11 cellular contexts compared by ENCODE assay signal in genomic region chr2:64202206-64202864, GRCh38. TPM values are rescaled to one million over a fixed set of nuclear protein-coding genes. Genes with fewer than 3 reads are reported as not detected.
DNase-seq lines count a peak whose midpoint lies in the region; ATAC-seq, FAIRE-seq and TF ChIP-seq lines count a peak whose summit lies in the region.
"Had no signal": no experiment of that assay in that cellular context is flagged by ENCODE, and none has a peak within 500 bp of the region (broad histone marks: within the 10 kb centered on the region; RNA-seq: fewer than 3 reads in every experiment).

No MANE protein-coding gene starts in this region.

- no peak for TF ChIP-seq EP300 in A549 (IDR thresholded peaks at IDR 0.05)

- H3K27ac ChIP-seq in A549 (no peak overlapping the region), HEK293 (ENCODE audit: extremely low read depth, low read depth, low read length) (no peak overlapping the region)

- 45% methylated on average over 4 of the region's 4 CpGs for WGBS in A549 (ENCODE audit: missing lambda C conversion rate)

- ATAC-seq in A549 = peak; percentile 45 to 54; a peak in 3 of 6 replicates
- peak; percentile 87 for ATAC-seq in left colon

- H3K36me3 ChIP-seq in HEK293 (ENCODE audit: control insufficient read depth in 2 of 2, insufficient read depth in 1 of 2, low read length in 2 of 2) = no peaks in the 10 kb centered on the region
- H3K36me3 ChIP-seq: MG63, thoracic aorta had no signal

- no peak overlapping the region for H3K4me2 ChIP-seq in A549

- intact Hi-C loops in left colon (cut with DNase I, micrococcal nuclease) = loop anchor here in 1 of 2 donors (10.0 kb wide), 1 partner anchor 58 kb away; the partner anchor contains the start of gene PELI1

- no peak for TF ChIP-seq CTCF in A549 (IDR thresholded peaks at IDR 0.05)
- TF ChIP-seq CTCF in HEK293 (tag by site-specific recombination; IDR thresholded peaks at IDR 0.05) = no peak
- TF ChIP-seq CTCF in cardiac fibroblast (IDR thresholded peaks at IDR 0.05; ENCODE audit: low read depth, low read length) = no peak

- no peak for TF ChIP-seq POLR2A in A549 (IDR thresholded peaks at IDR 0.05; ENCODE audit: low read length)

- peak in 1 of 2 experiments; percentile 68 for DNase-seq in A549 (ENCODE audit: low read depth in 1 of 2, low spot score in 1 of 2)
- DNase-seq in cardiac fibroblast (ENCODE audit: low read depth in 2 of 2) = peak; percentile 58 to 68
- DNase-seq in left colon = no peak
- DNase-seq in RCC 7860 (ENCODE audit: low spot score) = no peak
- DNase-seq in SIG-M5 (lab: John Stamatoyannopoulos, UW) = no peak
- DNase-seq in iPS-NIHi7 (ENCODE audit: extremely low spot score) = no peak
- DNase-seq in RKO (ENCODE audit: low spot score) = no peak
- DNase-seq: DND-41, MG63 had no signal

- H3K9me3 ChIP-seq in A549 (no peaks in the 10 kb centered on the region), HEK293 (ENCODE audit: control insufficient read depth, insufficient read depth, low read depth, low read length) (no peaks in the 10 kb centered on the region)
- H3K9me3 ChIP-seq: MG63, thoracic aorta had no signal

- FAIRE-seq in A549 (lab: Jason Lieb, UNC) (peak; percentile 43), RCC 7860 (lab: Jason Lieb, UNC) (no peak)

- CTCF ChIA-PET in A549 (lab: Yijun Ruan, JAX) (interaction anchor here (0.7 kb wide), 1 partner anchor 104 kb away, joined by 3 read pairs; no protein-coding TSS in a partner anchor), HEK293 (lab: Yijun Ruan, JAX) (no interaction called here)

- TF ChIP-seq RAD21 in A549 (conservative IDR thresholded peaks at IDR 0.05 in 1 of 2, IDR thresholded peaks at IDR 0.05 in 1 of 2) = no peak

- POLR2A ChIA-PET in A549 (lab: Yijun Ruan, JAX) = no interaction called here
- POLR2A ChIA-PET in HEK293 (lab: Yijun Ruan, JAX) = no interaction called here

- H3K4me3 ChIP-seq in A549 (no peak overlapping the region), HEK293 (ENCODE audit: low read depth, low read length) (no peak overlapping the region), cardiac fibroblast (replicated peaks in 1 of 2; ENCODE audit: low read depth in 2 of 2, low read length in 2 of 2) (no peak overlapping the region)
- H3K4me3 ChIP-seq: MG63, thoracic aorta had no signal

- H3K4me1 ChIP-seq in A549 (no peaks in the 10 kb centered on the region), HEK293 (ENCODE audit: control insufficient read depth, insufficient read depth, low read length) (no peaks in the 10 kb centered on the region)

TF ChIP-seq in A549, 52 proteins besides CTCF, POLR2A, EP300 and RAD21 (continues in another document):
- TF ChIP-seq NR3C1 (IDR thresholded peaks at IDR 0.05) (no peak), PBX3 (IDR thresholded peaks at IDR 0.05) (no peak), RNF2 (IDR thresholded peaks at IDR 0.05; ENCODE audit: borderline replicate concordance, low read depth) (no peak), TP53 (CRISPR knock-in tag; IDR thresholded peaks at IDR 0.05) (no peak), ZNF302 (CRISPR knock-in tag; IDR thresholded peaks at IDR 0.05) (no peak), CHD2 (IDR thresholded peaks at IDR 0.05; ENCODE audit: low read length, partially characterized antibody) (no peak), TFCP2L1 (CRISPR knock-in tag; IDR thresholded peaks at IDR 0.05) (no peak), ZC3H11A (IDR thresholded peaks at IDR 0.05) (no peak), NFE2L2 (conservative IDR thresholded peaks at IDR 0.05; ENCODE audit: low read length) (no peak), JUNB (IDR thresholded peaks at IDR 0.05) (no peak), HOXB13 (CRISPR knock-in tag; IDR thresholded peaks at IDR 0.05; ENCODE audit: low read depth) (no peak), CBX2 (IDR thresholded peaks at IDR 0.05; ENCODE audit: borderline replicate concordance, low read depth) (no peak), EHMT2 (IDR thresholded peaks at IDR 0.05; ENCODE audit: low read depth) (no peak), EHF (CRISPR knock-in tag; IDR thresholded peaks at IDR 0.05) (no peak)
- TF ChIP-seq, protein P1, sequence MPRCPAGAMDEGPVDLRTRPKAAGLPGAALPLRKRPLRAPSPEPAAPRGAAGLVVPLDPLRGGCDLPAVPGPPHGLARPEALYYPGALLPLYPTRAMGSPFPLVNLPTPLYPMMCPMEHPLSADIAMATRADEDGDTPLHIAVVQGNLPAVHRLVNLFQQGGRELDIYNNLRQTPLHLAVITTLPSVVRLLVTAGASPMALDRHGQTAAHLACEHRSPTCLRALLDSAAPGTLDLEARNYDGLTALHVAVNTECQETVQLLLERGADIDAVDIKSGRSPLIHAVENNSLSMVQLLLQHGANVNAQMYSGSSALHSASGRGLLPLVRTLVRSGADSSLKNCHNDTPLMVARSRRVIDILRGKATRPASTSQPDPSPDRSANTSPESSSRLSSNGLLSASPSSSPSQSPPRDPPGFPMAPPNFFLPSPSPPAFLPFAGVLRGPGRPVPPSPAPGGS (IDR thresholded peaks at IDR 0.05) = no peak
- TF ChIP-seq, protein P2, sequence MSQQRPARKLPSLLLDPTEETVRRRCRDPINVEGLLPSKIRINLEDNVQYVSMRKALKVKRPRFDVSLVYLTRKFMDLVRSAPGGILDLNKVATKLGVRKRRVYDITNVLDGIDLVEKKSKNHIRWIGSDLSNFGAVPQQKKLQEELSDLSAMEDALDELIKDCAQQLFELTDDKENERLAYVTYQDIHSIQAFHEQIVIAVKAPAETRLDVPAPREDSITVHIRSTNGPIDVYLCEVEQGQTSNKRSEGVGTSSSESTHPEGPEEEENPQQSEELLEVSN (IDR thresholded peaks at IDR 0.05; ENCODE audit: borderline replicate concordance, low read depth) = no peak

TF ChIP-seq in HEK293, 187 proteins besides CTCF, POLR2A, EP300 and RAD21:
- TF ChIP-seq KLF9 (tag by site-specific recombination; IDR thresholded peaks at IDR 0.05; ENCODE audit: low read depth) (no peak), SCRT2 (tag by site-specific recombination; IDR thresholded peaks at IDR 0.05) (0 out of 2 replicates have a peak, but pooled peaks have one; percentile 12)

RNA-seq across cellular contexts. Expression of gene PELI1, which starts 58.1 kb away (rescaled TPM):
- polyA plus RNA-seq in A549 (2011; rRNA removed) (3.7 and 5.1 TPM in 2 replicates), A549 (2017; fragmentation: RNase III; extraction: RNeasy Plus Mini Kit Qiagen cat#74134 plus additional on column Dnase treatment) (0.90 to 2.1 TPM (median 1.4 TPM) in 3 replicates)
- 0.83 and 1.0 TPM in 2 replicates for polyA plus RNA-seq in A549 (2012; cell fraction: cytosol; rRNA removed)
- polyA plus RNA-seq in A549 (2012; cell fraction: nucleus; rRNA removed) = 0.95 and 1.6 TPM in 2 replicates
- 1.6 and 2.5 TPM in 2 replicates for polyA minus RNA-seq in A549 (2011; rRNA and poly(A)+ RNA removed)
- total RNA-seq in left colon = 10 to 100 TPM; 49.2 to 51.8 TPM

Comparison
In these comparisons a context has a peak if more than half of its experiments do, and no peak if none do; other contexts are left out.
1. DNase-seq: peak in cardiac fibroblast (2 of 2); none in left colon (0 of 2), RCC 7860 (single experiment), SIG-M5 (single experiment), iPS-NIHi7 (single experiment) and RKO (single experiment).